1 cellular context compared by ENCODE assay signal in the genomic region with DNA sequence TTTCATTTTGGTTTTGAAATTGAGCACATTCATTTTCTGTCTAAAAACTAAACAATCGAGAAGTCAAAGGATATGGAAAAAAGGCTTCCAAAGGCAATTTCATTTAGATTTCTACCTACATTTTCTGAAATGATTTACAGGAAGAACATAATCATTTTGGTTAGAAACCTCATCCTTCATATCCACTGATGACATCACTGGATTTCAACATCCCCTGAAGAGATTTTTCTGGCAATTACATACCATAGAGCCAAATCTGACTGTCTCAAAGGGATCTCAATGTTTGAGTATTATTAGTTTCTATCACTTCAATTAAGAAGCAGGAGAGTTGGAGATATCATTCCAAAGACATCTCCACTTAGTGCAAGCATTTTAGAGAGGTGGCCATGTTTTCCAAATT.
TF ChIP-seq lines count a peak whose summit lies in the region.

No MANE protein-coding gene starts in this region.

TF ChIP-seq in HepG2, 621 proteins besides CTCF, POLR2A, EP300 and RAD21 (continued from another document):
- TF ChIP-seq CREB1 (IDR thresholded peaks at IDR 0.05) (peak; percentile 29; the same call in 1 of the 2 replicates), CREB1 (CRISPR knock-in tag; IDR thresholded peaks at IDR 0.05) (no peak), GABPB1 (CRISPR knock-in tag; IDR thresholded peaks at IDR 0.05) (no peak), ZFY (CRISPR knock-in tag; IDR thresholded peaks at IDR 0.05) (no peak), ZNF615 (CRISPR knock-in tag; IDR thresholded peaks at IDR 0.05; ENCODE audit: borderline replicate concordance) (no peak), NR2F6 (IDR thresholded peaks at IDR 0.05) (no peak), NR2F6 (CRISPR knock-in tag; IDR thresholded peaks at IDR 0.05) (no peak), SIN3A (IDR thresholded peaks at IDR 0.05; ENCODE audit: borderline replicate concordance, low read depth, low read length) (no peak), ZBTB38 (CRISPR knock-in tag; IDR thresholded peaks at IDR 0.05) (no peak), NRL (CRISPR knock-in tag; IDR thresholded peaks at IDR 0.05; ENCODE audit: borderline replicate concordance) (no peak)
